13 cellular contexts compared by ENCODE assay signal in the genomic region with DNA sequence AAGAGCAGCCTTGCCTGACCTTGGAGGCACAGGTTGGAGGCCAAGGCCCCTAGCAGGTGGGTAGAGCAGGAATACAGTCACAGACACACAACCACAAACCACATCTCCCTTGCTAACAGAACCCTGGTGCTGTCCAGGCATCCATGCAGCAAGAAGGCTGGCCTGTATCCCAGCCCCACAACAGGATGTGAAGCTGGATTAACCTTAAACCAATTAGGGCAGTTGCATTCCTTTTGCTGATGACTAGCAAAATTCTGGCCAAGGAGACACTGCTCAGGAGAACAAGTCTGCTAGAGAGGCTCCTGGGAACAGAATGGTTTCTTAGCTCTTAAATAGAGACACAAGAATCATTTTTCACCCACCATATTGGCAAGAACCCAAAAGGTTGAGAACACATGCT.
DNase-seq lines count a peak whose midpoint lies in the region; ATAC-seq and TF ChIP-seq lines count a peak whose summit lies in the region.
"Had no signal": no experiment of that assay in that cellular context is flagged by ENCODE, and none has a peak within 500 bp of the region (broad histone marks: within the 10 kb centered on the region; RNA-seq: fewer than 3 reads in every experiment).

No MANE protein-coding gene starts in this region.

- DNase-seq in AG20443 (ENCODE audit: low spot score) (peak; percentile 66), HT1080 (ENCODE audit: low read depth) (peak; percentile 85), astrocyte of the spinal cord (ENCODE audit: low read depth, low spot score) (peak; percentile 85), SIG-M5 (lab: John Stamatoyannopoulos, UW) (no peak), HPDE6-E6E7 (ENCODE audit: extremely low spot score) (no peak), cardiac septum (ENCODE audit: low spot score) (no peak)
- DNase-seq: activated T-cell treated with anti-CD3 and anti-CD28 coated beads, Interleukin-2, amount 50 U/mL, for 1 hour; central memory CD4-positive, alpha-beta T cell; esophagus squamous epithelium; SHP77 treated with DMSO at 0.1 percent for 48 hours; WERI-Rb-1 had no signal

- H3K9me3 Mint-ChIP-seq in nephron, result peaks cover 23% of the 10 kb centered on the region

- peaks cover 30% of the 10 kb centered on the region for H3K4me1 Mint-ChIP-seq in nephron

- TF ChIP-seq POLR2A in GM18505 (IDR thresholded peaks at IDR 0.05; ENCODE audit: borderline replicate concordance, extremely low read depth, insufficient read depth, insufficient read length), result no peak

- peaks cover 59% of the 10 kb centered on the region for H3K27me3 Mint-ChIP-seq in nephron (ENCODE audit: low read depth)

- intact Hi-C loops in cardiac septum (cut with DNase I), result no loop called here

- H3K36me3 Mint-ChIP-seq in nephron (ENCODE audit: low read depth), result peaks cover 3% of the 10 kb centered on the region

- in situ Hi-C loops in astrocyte of the spinal cord (cut with HindIII; ENCODE audit: low sequenced_read_pairs), result no loop called here

- no peak overlapping the region for H3K4me3 ChIP-seq in astrocyte of the spinal cord (ENCODE audit: low read depth, low read length)
- H3K4me3 ChIP-seq: esophagus squamous epithelium had no signal

- no peak overlapping the region for H3K4me3 Mint-ChIP-seq in nephron

- TF ChIP-seq CTCF in astrocyte of the spinal cord (IDR thresholded peaks at IDR 0.05; ENCODE audit: low read depth, low read length) (no peak), nephron (IDR thresholded peaks at IDR 0.05; ENCODE audit: unreplicated experiment in 3 of 3) (no peak)

- H3K27ac Mint-ChIP-seq in nephron, result peak overlapping the region in 2 of 3 experiments; percentile 16 to 33

- no peak for ATAC-seq in GM18505 (IDR thresholded peaks at IDR 0.05; ENCODE audit: unreplicated experiment)

Comparison
In these comparisons a context has a peak if more than half of its experiments do, and no peak if none do; other contexts are left out.
1. DNase-seq: peak in AG20443 (single experiment), HT1080 (single experiment) and astrocyte of the spinal cord (single experiment); none in SIG-M5 (single experiment), HPDE6-E6E7 (single experiment) and cardiac septum (single experiment).